ENCODE assay signal across 11 cellular contexts in genomic region chr3:169940486-169941181, GRCh38. TPM values are rescaled to one million over a fixed set of nuclear protein-coding genes. Genes with fewer than 3 reads are reported as not detected.
DNase-seq lines count a peak whose midpoint lies in the region; ATAC-seq and TF ChIP-seq lines count a peak whose summit lies in the region.
"Had no signal": no experiment of that assay in that cellular context is flagged by ENCODE, and none has a peak within 500 bp of the region (broad histone marks: within the 10 kb centered on the region; RNA-seq: fewer than 3 reads in every experiment).

No MANE protein-coding gene starts in this region.

- H3K4me2 ChIP-seq in MM.1S (ENCODE audit: low read depth, low read length): peak overlapping the region; percentile 58

- peak overlapping the region; percentile 34 for H3K4me3 ChIP-seq in MM.1S (ENCODE audit: low read length)
- H3K4me3 ChIP-seq in left lung: no peak overlapping the region

- H3K4me3 Mint-ChIP-seq in stimulated activated memory B cell treated with anti-CD40 and anti-IgM and Interleukin-4, amounts not matched to agents 10 μg/mL and 1 μg/mL and 100 μg/mL, for 72 hours: peak overlapping the region; percentile 64
- H3K4me3 Mint-ChIP-seq in MCF 10A (ENCODE audit: unreplicated experiment): no peak overlapping the region
- H3K4me3 Mint-ChIP-seq: HFFc6 had no signal

- no peaks in the 10 kb centered on the region for H3K27me3 Mint-ChIP-seq in stimulated activated memory B cell treated with anti-CD40 and anti-IgM and Interleukin-4, amounts not matched to agents 10 μg/mL and 1 μg/mL and 100 μg/mL, for 72 hours
- H3K27me3 Mint-ChIP-seq in MCF 10A (ENCODE audit: insufficient read depth, unreplicated experiment): peaks cover 22% of the 10 kb centered on the region

- H3K9me3 ChIP-seq in MM.1S (replicated peaks; ENCODE audit: insufficient read depth, low read length): no peaks in the 10 kb centered on the region
- no peaks in the 10 kb centered on the region for H3K9me3 ChIP-seq in left lung

- no peaks in the 10 kb centered on the region for H4K20me1 ChIP-seq in MM.1S (ENCODE audit: insufficient read depth, low read length)

- H3F3A ChIP-seq in MM.1S (ENCODE audit: insufficient read depth, low read length): peaks cover 39% of the 10 kb centered on the region

- peak overlapping the region; percentile 88 for H3K27ac ChIP-seq in MM.1S (ENCODE audit: low read length)
- H3K27ac ChIP-seq in left lung: no peak overlapping the region

- intact Hi-C loops in left lung (cut with DNase I) (no loop called here), MCF 10A (cut with micrococcal nuclease) (no loop called here)

- POLR2A ChIA-PET in MCF 10A (lab: Yijun Ruan, JAX): no interaction called here

- ATAC-seq in HG02840 (IDR thresholded peaks at IDR 0.05; ENCODE audit: low FRiP score, unreplicated experiment) (peak; percentile 83), left lung (no peak)
- peak; percentile 88 for ATAC-seq in stimulated activated memory B cell treated with anti-CD40 and anti-IgM and Interleukin-4, amounts not matched to agents 10 μg/mL and 1 μg/mL and 100 μg/mL, for 72 hours

- peak overlapping the region; percentile 11 for H2AFZ ChIP-seq in MM.1S (ENCODE audit: low read length)

- H3K4me1 ChIP-seq in MM.1S (ENCODE audit: low read length) (peaks cover 55% of the 10 kb centered on the region), left lung (peaks cover 0 to 11% of the 10 kb centered on the region in 2 donors)

- peaks cover 58% of the 10 kb centered on the region for H3K4me1 Mint-ChIP-seq in stimulated activated memory B cell treated with anti-CD40 and anti-IgM and Interleukin-4, amounts not matched to agents 10 μg/mL and 1 μg/mL and 100 μg/mL, for 72 hours
- no peaks in the 10 kb centered on the region for H3K4me1 Mint-ChIP-seq in MCF 10A (ENCODE audit: insufficient read depth, unreplicated experiment)

- H3K27ac Mint-ChIP-seq in stimulated activated memory B cell treated with anti-CD40 and anti-IgM and Interleukin-4, amounts not matched to agents 10 μg/mL and 1 μg/mL and 100 μg/mL, for 72 hours: peak overlapping the region; percentile 94
- H3K27ac Mint-ChIP-seq in MCF 10A (ENCODE audit: low read depth, unreplicated experiment): no peak overlapping the region
- H3K27ac Mint-ChIP-seq: HFFc6 had no signal

- H3K27me3 ChIP-seq in MM.1S (replicated peaks; ENCODE audit: insufficient read depth, low read length) (no peaks in the 10 kb centered on the region), left lung (no peaks in the 10 kb centered on the region)

- no TSS peak for BruUV-seq in MCF 10A (replicated peaks; lab: Mats Ljungman, UMichigan)

- DNase-seq in NCI-H748 (lab: John Stamatoyannopoulos, UW; ENCODE audit: unreplicated experiment) (peak; percentile 33), NCI-H748 treated with DMSO at 0.1 percent for 48 hours (lab: John Stamatoyannopoulos, UW) (no peak), MM.1S (peak; percentile 99), left lung (no peak), NCI-H1048 (lab: John Stamatoyannopoulos, UW) (no peak), MCF 10A (ENCODE audit: unreplicated experiment) (no peak)
- DNase-seq: activated T-cell treated with anti-CD3 and anti-CD28 coated beads, Interleukin-2, amount 50 U/mL, for 1 hour; HFFc6; mammary epithelial cell had no signal

- no peaks in the 10 kb centered on the region for H3K79me2 ChIP-seq in MM.1S (ENCODE audit: low read length)

- peak overlapping the region; percentile 63 for H3K9ac ChIP-seq in MM.1S (ENCODE audit: low read length)

- peaks cover 6% of the 10 kb centered on the region for H3K9me3 Mint-ChIP-seq in stimulated activated memory B cell treated with anti-CD40 and anti-IgM and Interleukin-4, amounts not matched to agents 10 μg/mL and 1 μg/mL and 100 μg/mL, for 72 hours
- no peaks in the 10 kb centered on the region for H3K9me3 Mint-ChIP-seq in MCF 10A (ENCODE audit: unreplicated experiment)
- H3K9me3 Mint-ChIP-seq: HFFc6 had no signal

- TF ChIP-seq CTCF in MM.1S (IDR thresholded peaks at IDR 0.05; ENCODE audit: low read length) (no peak), left lung (IDR thresholded peaks at IDR 0.05) (no peak), MCF 10A (IDR thresholded peaks at IDR 0.05; ENCODE audit: unreplicated experiment) (no peak)

- peaks cover 19% of the 10 kb centered on the region for H3K36me3 Mint-ChIP-seq in stimulated activated memory B cell treated with anti-CD40 and anti-IgM and Interleukin-4, amounts not matched to agents 10 μg/mL and 1 μg/mL and 100 μg/mL, for 72 hours
- no peaks in the 10 kb centered on the region for H3K36me3 Mint-ChIP-seq in MCF 10A (ENCODE audit: insufficient read depth, unreplicated experiment)

- no peaks in the 10 kb centered on the region for H3K9me2 ChIP-seq in MM.1S (replicated peaks; ENCODE audit: insufficient read depth, low read length)

- CTCF ChIA-PET in MCF 10A (lab: Yijun Ruan, JAX): no interaction called here

- H3K36me3 ChIP-seq in MM.1S (replicated peaks; ENCODE audit: insufficient read depth, low read length) (no peaks in the 10 kb centered on the region), left lung (no peaks in the 10 kb centered on the region)

RNA-seq across cellular contexts. Expression of gene SEC62, which starts 26.0 kb away (rescaled TPM):
- total RNA-seq in left lung (100 to 1,000 TPM; 146 to 147 TPM), MCF 10A (2022) (58.5 and 62.1 TPM in 2 replicates)

RNA-seq across cellular contexts. Expression of gene SAMD7, which starts 29.3 kb away (rescaled TPM):
- total RNA-seq in left lung: not detected
- not detected in 2 replicates for total RNA-seq in MCF 10A (2022)
- total RNA-seq: HFFc6, mammary epithelial cell had no signal

Comparison
In these comparisons a context has a peak if more than half of its experiments do, and no peak if none do; other contexts are left out.
1. DNase-seq: peak in NCI-H748 (single experiment) and MM.1S (single experiment); none in NCI-H748 treated with DMSO at 0.1 percent for 48 hours (single experiment), left lung (0 of 2), NCI-H1048 (single experiment) and MCF 10A (single experiment).